ENCODE assay signal across 8 cellular contexts in genomic region chr16:67857547-67858233, GRCh38. TPM values are rescaled to one million over a fixed set of nuclear protein-coding genes. Genes with fewer than 3 reads are reported as not detected.
DNase-seq lines count a peak whose midpoint lies in the region; ATAC-seq and TF ChIP-seq lines count a peak whose summit lies in the region.

No MANE protein-coding gene starts in this region.

- no peak for TF ChIP-seq EP300 in gastroesophageal sphincter (IDR thresholded peaks at IDR 0.05)

- no peak overlapping the region for H2AK5ac ChIP-seq in trophoblast cell (ENCODE audit: low read length)

- H2BK12ac ChIP-seq in trophoblast cell (ENCODE audit: low read length): no peak overlapping the region

- H4K91ac ChIP-seq in trophoblast cell (ENCODE audit: low read depth, low read length): no peak overlapping the region

- H3K4me3 Mint-ChIP-seq in CD4-positive, alpha-beta T cell: no peak overlapping the region
- H3K4me3 Mint-ChIP-seq in activated T-cell treated with anti-CD3 and anti-CD28 coated beads, Interleukin-2, amount 50 U/mL, for 4 hours: no peak overlapping the region

- no peaks in the 10 kb centered on the region for H3K27me3 Mint-ChIP-seq in CD4-positive, alpha-beta T cell
- H3K27me3 Mint-ChIP-seq in activated T-cell treated with anti-CD3 and anti-CD28 coated beads, Interleukin-2, amount 50 U/mL, for 4 hours (ENCODE audit: low read depth): no peaks in the 10 kb centered on the region

- no peak overlapping the region for H3K18ac ChIP-seq in trophoblast cell (ENCODE audit: low read length)

- ATAC-seq in CD4-positive, alpha-beta T cell (ENCODE audit: poor library complexity): peak; percentile 84
- ATAC-seq in activated T-cell treated with anti-CD3 and anti-CD28 coated beads, Interleukin-2, amount 50 U/mL, for 4 hours: peak; percentile 93 to 95
- peak; percentile 94 for ATAC-seq in gastroesophageal sphincter

- no peak overlapping the region for H2BK120ac ChIP-seq in trophoblast cell (ENCODE audit: insufficient read depth, low read length, poor library complexity)

- no peaks in the 10 kb centered on the region for H3K9me3 Mint-ChIP-seq in CD4-positive, alpha-beta T cell
- H3K9me3 Mint-ChIP-seq in activated T-cell treated with anti-CD3 and anti-CD28 coated beads, Interleukin-2, amount 50 U/mL, for 4 hours: no peaks in the 10 kb centered on the region

- H3K4me2 ChIP-seq in trophoblast cell (ENCODE audit: low read length): peak overlapping the region; percentile 30

- H3K36me3 ChIP-seq in HUES6 (ENCODE audit: control insufficient read depth, insufficient read depth, low read length) (peaks cover 32% of the 10 kb centered on the region), gastroesophageal sphincter (peaks cover 0 to 9% of the 10 kb centered on the region in 2 donors), trophoblast cell (ENCODE audit: control insufficient read depth in 1 of 2, insufficient read depth in 2 of 2, low read length in 2 of 2) (peaks cover 33 to 34% of the 10 kb centered on the region in 2 experiments)

- no peak for TF ChIP-seq CTCF in CD4-positive, alpha-beta T cell (IDR thresholded peaks at IDR 0.05)
- TF ChIP-seq CTCF in gastroesophageal sphincter (IDR thresholded peaks at IDR 0.05): no peak

- peak in 6 of 10 experiments; percentile 11 to 30 (median 15) for DNase-seq in CD4-positive, alpha-beta T cell
- DNase-seq in activated T-cell treated with anti-CD3 and anti-CD28 coated beads, Interleukin-2, amount 50 U/mL, for 4 hours: peak; percentile 18
- DNase-seq in trophoblast cell (peak; percentile 98 to 99), cerebellar cortex (ENCODE audit: low spot score) (no peak), D341Med (ENCODE audit: low spot score) (no peak), middle frontal gyrus (ENCODE audit: extremely low spot score, low spot score) (no peak)

- TF ChIP-seq POLR2A in gastroesophageal sphincter (IDR thresholded peaks at IDR 0.05): no peak

- CTCF ChIA-PET in CD4-positive, alpha-beta T cell (lab: Charles Lee): interaction anchor here (1.1 to 1.8 kb wide), 3 partner anchors 15 to 41 kb away, joined by 4 to 7 read pairs (median 4); partner anchors contain the start of gene THAP11

- H4K12ac ChIP-seq in trophoblast cell (ENCODE audit: low read depth, low read length): no peak overlapping the region

- peaks cover 15% of the 10 kb centered on the region for H3K36me3 Mint-ChIP-seq in CD4-positive, alpha-beta T cell (ENCODE audit: low read depth)
- H3K36me3 Mint-ChIP-seq in activated T-cell treated with anti-CD3 and anti-CD28 coated beads, Interleukin-2, amount 50 U/mL, for 4 hours (ENCODE audit: insufficient read depth): peaks cover 13% of the 10 kb centered on the region

- H3K27ac ChIP-seq in CD4-positive, alpha-beta T cell (ENCODE audit: low read depth, low read length): no peak overlapping the region
- H3K27ac ChIP-seq in HUES6 (ENCODE audit: low read depth, low read length) (peak overlapping the region; percentile 74), gastroesophageal sphincter (peak overlapping the region in 3 of 4 donors; percentile 56 to 84 (median 75)), trophoblast cell (ENCODE audit: low read depth, low read length) (peak overlapping the region; percentile 7)

- WGBS in gastroesophageal sphincter (ENCODE audit: low coverage in 1 of 2), 2 donors: 19 to 31% methylated on average over 3 of the region's 3 CpGs
- WGBS in trophoblast cell (ENCODE audit: extremely low coverage, insufficient coverage, insufficient read length): no CpG with 5 or more reads among the region's 3 CpGs

- H2BK5ac ChIP-seq in trophoblast cell (ENCODE audit: low read depth, low read length, poor library complexity): no peak overlapping the region

- no peaks in the 10 kb centered on the region for H3K79me1 ChIP-seq in trophoblast cell (ENCODE audit: low read length)

- no peak overlapping the region for H3K23ac ChIP-seq in trophoblast cell (ENCODE audit: low read length)

- peak overlapping the region; percentile 5 for H3K4ac ChIP-seq in trophoblast cell (ENCODE audit: low read depth, low read length)

- H4K8ac ChIP-seq in trophoblast cell (ENCODE audit: low read depth, low read length): no peak overlapping the region

- peak overlapping the region; percentile 12 for H3K4me3 ChIP-seq in HUES6 (ENCODE audit: low read depth, low read length)
- no peak overlapping the region for H3K4me3 ChIP-seq in gastroesophageal sphincter
- no peak overlapping the region for H3K4me3 ChIP-seq in trophoblast cell (ENCODE audit: low read depth, low read length)

- H3K14ac ChIP-seq in trophoblast cell (ENCODE audit: low read length): no peak overlapping the region

- intact Hi-C loops in CD4-positive, alpha-beta T cell (cut with DNase I, micrococcal nuclease): no loop called here

- H3K79me2 ChIP-seq in trophoblast cell (ENCODE audit: control insufficient read depth, insufficient read depth, low read length, poor library complexity): peaks cover 44% of the 10 kb centered on the region

- no peaks in the 10 kb centered on the region for H3K9me3 ChIP-seq in CD4-positive, alpha-beta T cell (ENCODE audit: control insufficient read depth, low read length)
- no peaks in the 10 kb centered on the region for H3K9me3 ChIP-seq in HUES6 (ENCODE audit: control insufficient read depth, insufficient read depth, low read depth, low read length)
- no peaks in the 10 kb centered on the region for H3K9me3 ChIP-seq in gastroesophageal sphincter
- H3K9me3 ChIP-seq in trophoblast cell (ENCODE audit: insufficient read depth, low read depth, low read length): no peaks in the 10 kb centered on the region

- POLR2A ChIA-PET in CD4-positive, alpha-beta T cell (lab: Charles Lee): no interaction called here

- no peak overlapping the region for H2AFZ ChIP-seq in trophoblast cell (ENCODE audit: insufficient read depth, low read length, poor library complexity)

- no peaks in the 10 kb centered on the region for H3K27me3 ChIP-seq in CD4-positive, alpha-beta T cell (ENCODE audit: control insufficient read depth, insufficient read depth, low read length)
- H3K27me3 ChIP-seq in HUES6 (ENCODE audit: control insufficient read depth, insufficient read depth, low read length): no peaks in the 10 kb centered on the region
- no peaks in the 10 kb centered on the region for H3K27me3 ChIP-seq in gastroesophageal sphincter
- H3K27me3 ChIP-seq in trophoblast cell (ENCODE audit: insufficient read depth, low read length): no peaks in the 10 kb centered on the region

- peak overlapping the region; percentile 38 for H3K9ac ChIP-seq in HUES6 (ENCODE audit: low read length)
- no peak overlapping the region for H3K9ac ChIP-seq in trophoblast cell (ENCODE audit: low read length)

- H3K27ac Mint-ChIP-seq in CD4-positive, alpha-beta T cell: peak overlapping the region; percentile 77

- H3K4me1 Mint-ChIP-seq in CD4-positive, alpha-beta T cell (ENCODE audit: low read depth): peaks cover 31% of the 10 kb centered on the region
- H3K4me1 Mint-ChIP-seq in activated T-cell treated with anti-CD3 and anti-CD28 coated beads, Interleukin-2, amount 50 U/mL, for 4 hours (ENCODE audit: low read depth): peaks cover 40% of the 10 kb centered on the region

- peaks cover 35% of the 10 kb centered on the region for H3K4me1 ChIP-seq in HUES6 (ENCODE audit: control insufficient read depth, insufficient read depth, low read length)
- H3K4me1 ChIP-seq in gastroesophageal sphincter: peaks cover 0 to 72% (median 34%) of the 10 kb centered on the region in 3 donors
- peaks cover 21 to 32% of the 10 kb centered on the region in 2 experiments for H3K4me1 ChIP-seq in trophoblast cell (ENCODE audit: control insufficient read depth in 1 of 2, insufficient read depth in 2 of 2, low read length in 2 of 2)

RNA-seq across cellular contexts. Expression of gene CENPT, which starts 10.2 kb away (rescaled TPM):
- total RNA-seq in CD4-positive, alpha-beta T cell: 10 to 100 TPM; 77.5 to 84.1 TPM
- 10 to 100 TPM; 40.4 to 52.0 (median 46.3) TPM for total RNA-seq in activated T-cell treated with anti-CD3 and anti-CD28 coated beads, Interleukin-2, amount 50 U/mL, for 4 hours
- 10 to 100 TPM; 15.4 to 44.2 (median 35.3) TPM for total RNA-seq in gastroesophageal sphincter
- 59.1 and 62.1 TPM in 2 replicates for polyA plus RNA-seq in trophoblast cell (2013)

RNA-seq across cellular contexts. Expression of gene NUTF2, which starts 11.0 kb away (rescaled TPM):
- total RNA-seq in CD4-positive, alpha-beta T cell: 10 to 100 TPM; 24.0 to 25.7 TPM
- 100 to 1,000 TPM; 170 to 182 (median 182) TPM for total RNA-seq in activated T-cell treated with anti-CD3 and anti-CD28 coated beads, Interleukin-2, amount 50 U/mL, for 4 hours
- 100 to 1,000 TPM in 3 of 4 donors, 10 to 100 TPM in 1; 90.0 to 194 (median 113) TPM for total RNA-seq in gastroesophageal sphincter
- polyA plus RNA-seq in trophoblast cell (2013): 401 and 408 TPM in 2 replicates

RNA-seq across cellular contexts. Expression of gene EDC4, which starts 15.2 kb away (rescaled TPM):
- total RNA-seq in CD4-positive, alpha-beta T cell: 100 to 1,000 TPM; 134 to 145 TPM
- 100 to 1,000 TPM; 114 to 124 (median 120) TPM for total RNA-seq in activated T-cell treated with anti-CD3 and anti-CD28 coated beads, Interleukin-2, amount 50 U/mL, for 4 hours
- total RNA-seq in gastroesophageal sphincter: 10 to 100 TPM; 43.8 to 72.6 (median 53.5) TPM
- polyA plus RNA-seq in trophoblast cell (2013): 39.0 and 39.6 TPM in 2 replicates

RNA-seq across cellular contexts. Expression of gene THAP11, which starts 15.6 kb away (rescaled TPM):
- 10 to 100 TPM; 31.2 to 32.1 TPM for total RNA-seq in CD4-positive, alpha-beta T cell
- total RNA-seq in activated T-cell treated with anti-CD3 and anti-CD28 coated beads, Interleukin-2, amount 50 U/mL, for 4 hours: 10 to 100 TPM; 42.1 to 51.4 (median 43.1) TPM
- total RNA-seq in gastroesophageal sphincter: 10 to 100 TPM; 52.6 to 78.0 (median 76.0) TPM
- 13.3 and 13.7 TPM in 2 replicates for polyA plus RNA-seq in trophoblast cell (2013)

RNA-seq across cellular contexts. Expression of gene NRN1L, which starts 27.0 kb away (rescaled TPM):
- total RNA-seq in CD4-positive, alpha-beta T cell: 1 to 10 TPM; 2.9 to 4.4 TPM
- total RNA-seq in activated T-cell treated with anti-CD3 and anti-CD28 coated beads, Interleukin-2, amount 50 U/mL, for 4 hours: not detected
- 1 to 10 TPM in 2 of 4 donors, not detected in 2; 1.2 to 2.4 TPM for total RNA-seq in gastroesophageal sphincter
- 3.8 and 4.2 TPM in 2 replicates for polyA plus RNA-seq in trophoblast cell (2013)

Comparison
In these comparisons a context has a peak if more than half of its experiments do, and no peak if none do; other contexts are left out.
1. DNase-seq: peak in CD4-positive, alpha-beta T cell (6 of 10), activated T-cell treated with anti-CD3 and anti-CD28 coated beads, Interleukin-2, amount 50 U/mL, for 4 hours (single experiment) and trophoblast cell (2 of 2); none in cerebellar cortex (single experiment), D341Med (single experiment) and middle frontal gyrus (single experiment).
2. Peak in every context shown above with its lines, with median percentiles within 50 percentile points of each other: ATAC-seq.